21 cellular contexts compared by ENCODE assay signal in genomic region chr4:120693817-120694216, GRCh38.
"Had no signal": no experiment of that assay in that cellular context is flagged by ENCODE, and none has a peak within 500 bp of the region (broad histone marks: within the 10 kb centered on the region; RNA-seq: fewer than 3 reads in every experiment).

No MANE protein-coding gene starts in this region.

- H3K36me3 ChIP-seq: colonic mucosa, heart right ventricle, pancreas, tibial artery, upper lobe of left lung, uterus had no signal

- H3K4me3 Mint-ChIP-seq: endodermal cell; natural killer cell; stimulated activated memory B cell treated with anti-CD40 and anti-IgM and Interleukin-4, amounts not matched to agents 10 μg/mL and 1 μg/mL and 100 μg/mL, for 72 hours; stimulated activated naive CD8-positive, alpha-beta T cell treated with anti-CD3 and anti-CD28 coated beads, Interleukin-15, Interleukin-2, amounts not matched to agents 100 ng/mL and 50 ng/mL, for 24 hours had no signal

- H3K9me3 Mint-ChIP-seq: endodermal cell; stimulated activated memory B cell treated with anti-CD40 and anti-IgM and Interleukin-4, amounts not matched to agents 10 μg/mL and 1 μg/mL and 100 μg/mL, for 72 hours; stimulated activated naive CD8-positive, alpha-beta T cell treated with anti-CD3 and anti-CD28 coated beads, Interleukin-15, Interleukin-2, amounts not matched to agents 100 ng/mL and 50 ng/mL, for 24 hours had no signal

- H3K4me1 Mint-ChIP-seq: endodermal cell; natural killer cell; stimulated activated memory B cell treated with anti-CD40 and anti-IgM and Interleukin-4, amounts not matched to agents 10 μg/mL and 1 μg/mL and 100 μg/mL, for 72 hours had no signal

- H3K36me3 Mint-ChIP-seq: natural killer cell; stimulated activated memory B cell treated with anti-CD40 and anti-IgM and Interleukin-4, amounts not matched to agents 10 μg/mL and 1 μg/mL and 100 μg/mL, for 72 hours had no signal

- H3K9me3 ChIP-seq: colonic mucosa, heart right ventricle, pancreas, tibial artery, upper lobe of left lung, uterus had no signal

- H3K27me3 ChIP-seq: colonic mucosa, foreskin keratinocyte, heart right ventricle, pancreas, tibial artery, upper lobe of left lung, uterus had no signal

- H3K4me1 ChIP-seq: colonic mucosa, pancreas, tibial artery, upper lobe of left lung, uterus had no signal

- H3K27ac Mint-ChIP-seq: endodermal cell; natural killer cell; progenitor cell of endocrine pancreas; stimulated activated memory B cell treated with anti-CD40 and anti-IgM and Interleukin-4, amounts not matched to agents 10 μg/mL and 1 μg/mL and 100 μg/mL, for 72 hours; stimulated activated naive CD8-positive, alpha-beta T cell treated with anti-CD3 and anti-CD28 coated beads, Interleukin-15, Interleukin-2, amounts not matched to agents 100 ng/mL and 50 ng/mL, for 24 hours had no signal

- ATAC-seq: left lobe of liver; natural killer cell; right cardiac atrium; stimulated activated memory B cell treated with anti-CD40 and anti-IgM and Interleukin-4, amounts not matched to agents 10 μg/mL and 1 μg/mL and 100 μg/mL, for 72 hours had no signal

- H3K4me3 ChIP-seq: colonic mucosa, heart right ventricle, pancreas, tibial artery, upper lobe of left lung, uterus had no signal

- H3K27ac ChIP-seq: colonic mucosa, foreskin keratinocyte, heart right ventricle, pancreas, tibial artery, upper lobe of left lung, uterus had no signal

- DNase-seq: colonic mucosa; effector CD4-positive, alpha-beta T cell; endodermal cell; erythroblast; foreskin keratinocyte; heart right ventricle; islet precursor cell; mammary epithelial cell; natural killer cell; occipital lobe; pancreas; right cardiac atrium; small intestine; stimulated activated CD4-positive, alpha-beta T cell treated with anti-CD3 and anti-CD28 coated beads, Interleukin-4, amount 100 ng/mL, for 1 hour; tibial artery; upper lobe of left lung; uterus had no signal

- H3K27me3 Mint-ChIP-seq: progenitor cell of endocrine pancreas; stimulated activated memory B cell treated with anti-CD40 and anti-IgM and Interleukin-4, amounts not matched to agents 10 μg/mL and 1 μg/mL and 100 μg/mL, for 72 hours had no signal
